ENCODE assay signal across 34 cellular contexts in the genomic region with DNA sequence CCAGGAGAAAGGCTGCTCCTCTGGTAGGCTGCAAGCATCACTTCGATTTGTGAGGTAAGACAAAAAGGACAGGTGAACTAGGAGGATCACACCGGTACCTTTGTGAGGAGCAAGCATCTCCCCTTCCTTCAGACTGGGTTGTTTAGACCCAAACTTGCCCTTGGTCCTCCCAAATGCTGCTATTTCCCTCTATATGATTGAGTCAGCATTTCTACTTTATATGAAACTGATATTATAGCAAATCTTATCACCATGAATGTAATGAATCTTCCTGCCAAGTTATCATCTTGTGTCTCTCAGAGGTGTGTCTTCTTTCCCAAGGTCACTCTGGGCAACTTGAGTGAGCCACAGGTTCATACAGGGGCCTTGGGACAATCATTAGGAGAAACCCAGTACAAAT.
"Had no signal": no experiment of that assay in that cellular context is flagged by ENCODE, and none has a peak within 500 bp of the region (broad histone marks: within the 10 kb centered on the region; RNA-seq: fewer than 3 reads in every experiment).

No MANE protein-coding gene starts in this region.

- H3K36me3 ChIP-seq: MG63 had no signal

- H3K27me3 ChIP-seq: MG63 had no signal

- H3K9me3 ChIP-seq: MG63 had no signal

- H3K4me3 ChIP-seq: MG63 had no signal

- DNase-seq: Karpas-422, Kasumi-1, MG63, MM.1S, MV-4-11, NCI-H1048, NCI-H1092, NCI-H1092 treated with DMSO at 0.1 percent for 48 hours, NCI-H1105, NCI-H1417, NCI-H1417 treated with DMSO at 0.1 percent for 48 hours, NCI-H1436, NCI-H1436 treated with DMSO at 0.1 percent for 48 hours, NCI-H146, NCI-H1694, NCI-H1694 treated with DMSO at 0.1 percent for 48 hours, NCI-H187, NCI-H187 treated with DMSO at 0.1 percent for 48 hours, NCI-H1930, NCI-H2029, NCI-H2029 treated with DMSO at 0.1 percent for 48 hours, NCI-H2081, NCI-H2081 treated with DMSO at 0.1 percent for 48 hours, NCI-H2107, NCI-H2171, NCI-H2171 treated with DMSO at 0.1 percent for 48 hours, NCI-H2227 treated with DMSO at 0.1 percent for 48 hours, NCI-H226, NCI-H345, NCI-H446, NCI-H446 treated with DMSO at 0.1 percent for 48 hours, NCI-H510A, NCI-H510A treated with DMSO at 0.1 percent for 48 hours, NCI-H524 had no signal
